In genomic region chr7:37028909-37029440, GRCh38 we compare ENCODE assay signal across 17 cellular contexts.
DNase-seq lines count a peak whose midpoint lies in the region; ATAC-seq and TF ChIP-seq lines count a peak whose summit lies in the region.
"Had no signal": no experiment of that assay in that cellular context is flagged by ENCODE, and none has a peak within 500 bp of the region (broad histone marks: within the 10 kb centered on the region; RNA-seq: fewer than 3 reads in every experiment).

No MANE protein-coding gene starts in this region.

- H3K36me3 Mint-ChIP-seq in CD4-positive, alpha-beta T cell (ENCODE audit: low read depth) = peaks cover 54% of the 10 kb centered on the region
- peaks cover 2 to 13% of the 10 kb centered on the region in 2 donors for H3K36me3 Mint-ChIP-seq in activated T-cell treated with anti-CD3 and anti-CD28 coated beads, Interleukin-2, amount 50 U/mL, for 72 hours (ENCODE audit: insufficient read depth in 2 of 2)

- CTCF ChIA-PET in CD4-positive, alpha-beta T cell (lab: Charles Lee) = no interaction called here

- no peaks in the 10 kb centered on the region for H3K9me3 ChIP-seq in CD4-positive, alpha-beta T cell (ENCODE audit: control insufficient read depth, low read length)
- H3K9me3 ChIP-seq: spleen had no signal

- peaks cover 50% of the 10 kb centered on the region for H3K4me1 Mint-ChIP-seq in CD4-positive, alpha-beta T cell (ENCODE audit: low read depth)
- H3K4me1 Mint-ChIP-seq in activated T-cell treated with anti-CD3 and anti-CD28 coated beads, Interleukin-2, amount 50 U/mL, for 72 hours (ENCODE audit: low read depth) = peaks cover 61% of the 10 kb centered on the region

- POLR2A ChIA-PET in CD4-positive, alpha-beta T cell (lab: Charles Lee) = interaction anchor here (1.7 kb wide), 1 partner anchor 13 kb away, joined by 4 read pairs; no protein-coding TSS in a partner anchor

- no peak for TF ChIP-seq CTCF in CD4-positive, alpha-beta T cell (IDR thresholded peaks at IDR 0.05)

- DNase-seq in CD4-positive, alpha-beta T cell = no peak
- peak; percentile 71 for DNase-seq in Jurkat, Clone E6-1 (ENCODE audit: low read depth, low spot score)
- peak; percentile 25 to 52 for DNase-seq in activated T-cell treated with anti-CD3 and anti-CD28 coated beads, Interleukin-2, amount 50 U/mL, for 72 hours
- peak; percentile 13 to 49 for DNase-seq in stimulated activated CD4-positive, alpha-beta T cell treated with anti-CD3 and anti-CD28 coated beads, Interleukin-15, amount 100 ng/mL, for 48 hours (ENCODE audit: low read depth in 2 of 2)
- DNase-seq: AML-193; amniotic stem cell; GM23248; left ventricle myocardium superior; NCI-H187 treated with DMSO at 0.1 percent for 48 hours; NCI-H526 treated with DMSO at 0.1 percent for 48 hours; spleen; stimulated activated naive CD4-positive, alpha-beta T cell had no signal

- no peak overlapping the region for H3K27ac Mint-ChIP-seq in CD4-positive, alpha-beta T cell
- no peak overlapping the region for H3K27ac Mint-ChIP-seq in activated T-cell treated with anti-CD3 and anti-CD28 coated beads, Interleukin-2, amount 50 U/mL, for 72 hours

- no peaks in the 10 kb centered on the region for H3K27me3 Mint-ChIP-seq in CD4-positive, alpha-beta T cell
- no peaks in the 10 kb centered on the region for H3K27me3 Mint-ChIP-seq in activated T-cell treated with anti-CD3 and anti-CD28 coated beads, Interleukin-2, amount 50 U/mL, for 72 hours (ENCODE audit: low read depth)

- H3K4me3 Mint-ChIP-seq in CD4-positive, alpha-beta T cell = no peak overlapping the region
- peak overlapping the region; percentile 6 to 15 for H3K4me3 Mint-ChIP-seq in activated T-cell treated with anti-CD3 and anti-CD28 coated beads, Interleukin-2, amount 50 U/mL, for 72 hours

- intact Hi-C loops in CD4-positive, alpha-beta T cell (cut with DNase I, micrococcal nuclease) = no loop called here

- no peaks in the 10 kb centered on the region for H3K27me3 ChIP-seq in CD4-positive, alpha-beta T cell (ENCODE audit: control insufficient read depth, insufficient read depth, low read length)
- H3K27me3 ChIP-seq: spleen had no signal

- no peak overlapping the region for H3K4me3 ChIP-seq in Jurkat, Clone E6-1 (ENCODE audit: low read length)
- H3K4me3 ChIP-seq: GM23248, spleen had no signal

- ATAC-seq in CD4-positive, alpha-beta T cell (ENCODE audit: poor library complexity) = peak; percentile 11
- peak; percentile 72 to 89 for ATAC-seq in activated T-cell treated with anti-CD3 and anti-CD28 coated beads, Interleukin-2, amount 50 U/mL, for 72 hours (replicated peaks in 1 of 2)
- ATAC-seq in GM21526 (IDR thresholded peaks at IDR 0.05; ENCODE audit: low FRiP score, unreplicated experiment) (no peak), esophagus mucosa (no peak), GM18867 (IDR thresholded peaks at IDR 0.05; ENCODE audit: unreplicated experiment) (no peak), HG02884 (IDR thresholded peaks at IDR 0.05; ENCODE audit: unreplicated experiment) (no peak)
- ATAC-seq: left ventricle myocardium superior had no signal

- H3K9me3 Mint-ChIP-seq in CD4-positive, alpha-beta T cell = no peaks in the 10 kb centered on the region
- H3K9me3 Mint-ChIP-seq in activated T-cell treated with anti-CD3 and anti-CD28 coated beads, Interleukin-2, amount 50 U/mL, for 72 hours = peaks cover under 1 to 2% of the 10 kb centered on the region in 2 donors

- H3K27ac ChIP-seq in CD4-positive, alpha-beta T cell (ENCODE audit: low read depth, low read length) = no peak overlapping the region
- H3K27ac ChIP-seq: GM23248, RWPE1, spleen had no signal

Comparison
In these comparisons a context has a peak if more than half of its experiments do, and no peak if none do; other contexts are left out.
1. ATAC-seq: peak in CD4-positive, alpha-beta T cell (single experiment) and activated T-cell treated with anti-CD3 and anti-CD28 coated beads, Interleukin-2, amount 50 U/mL, for 72 hours (2 of 2); none in GM21526 (single experiment), esophagus mucosa (single experiment), GM18867 (single experiment) and HG02884 (single experiment).
2. DNase-seq: peak in Jurkat, Clone E6-1 (single experiment), activated T-cell treated with anti-CD3 and anti-CD28 coated beads, Interleukin-2, amount 50 U/mL, for 72 hours (2 of 2) and stimulated activated CD4-positive, alpha-beta T cell treated with anti-CD3 and anti-CD28 coated beads, Interleukin-15, amount 100 ng/mL, for 48 hours (2 of 2); none in CD4-positive, alpha-beta T cell (0 of 10).